Comparison of ENCODE assay signal across 1 cellular context in the genomic region with DNA sequence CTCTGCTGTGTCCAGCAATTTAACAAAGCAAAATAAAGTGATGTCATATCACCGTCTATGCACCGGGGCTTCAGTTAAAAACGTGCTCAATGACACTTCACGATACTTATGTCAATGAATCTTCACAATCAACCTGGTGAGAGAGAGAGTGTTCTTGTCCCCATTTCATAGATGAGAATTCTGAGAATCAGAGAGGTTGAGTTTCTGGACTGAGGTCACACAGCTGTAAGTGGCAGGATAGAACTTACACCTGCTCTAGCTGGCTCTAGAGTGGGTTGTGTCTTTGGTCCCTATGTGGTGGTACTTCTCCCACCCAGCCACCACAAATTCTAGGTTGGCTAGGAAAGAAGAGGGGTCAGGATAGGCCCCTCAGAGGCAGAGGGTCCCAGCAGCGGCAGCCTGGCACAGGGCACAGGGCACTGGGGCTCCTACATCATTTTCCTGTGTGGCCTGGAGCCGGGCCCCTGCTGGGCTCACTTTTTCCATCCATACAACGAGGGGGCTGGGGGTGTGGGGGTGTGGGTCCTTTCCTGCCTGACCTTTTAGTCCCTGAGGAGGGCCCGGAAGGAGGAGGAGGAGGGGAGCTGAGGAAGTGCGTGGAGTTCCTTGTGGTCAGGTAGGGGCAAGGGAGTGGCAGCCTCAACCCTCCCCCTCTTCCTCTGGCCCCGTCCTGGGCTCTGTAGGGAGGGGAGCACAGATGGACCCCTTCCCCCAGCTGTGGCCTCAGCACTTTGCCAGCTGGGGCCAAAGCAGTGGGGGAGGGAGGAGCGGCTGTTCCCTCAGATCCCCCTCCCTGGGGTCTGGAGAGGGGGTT.
TF ChIP-seq lines count a peak whose summit lies in the region.

No MANE protein-coding gene starts in this region.

TF ChIP-seq in K562, 482 proteins besides CTCF, POLR2A, EP300 and RAD21 (continued from another document):
- TF ChIP-seq, protein P1, sequence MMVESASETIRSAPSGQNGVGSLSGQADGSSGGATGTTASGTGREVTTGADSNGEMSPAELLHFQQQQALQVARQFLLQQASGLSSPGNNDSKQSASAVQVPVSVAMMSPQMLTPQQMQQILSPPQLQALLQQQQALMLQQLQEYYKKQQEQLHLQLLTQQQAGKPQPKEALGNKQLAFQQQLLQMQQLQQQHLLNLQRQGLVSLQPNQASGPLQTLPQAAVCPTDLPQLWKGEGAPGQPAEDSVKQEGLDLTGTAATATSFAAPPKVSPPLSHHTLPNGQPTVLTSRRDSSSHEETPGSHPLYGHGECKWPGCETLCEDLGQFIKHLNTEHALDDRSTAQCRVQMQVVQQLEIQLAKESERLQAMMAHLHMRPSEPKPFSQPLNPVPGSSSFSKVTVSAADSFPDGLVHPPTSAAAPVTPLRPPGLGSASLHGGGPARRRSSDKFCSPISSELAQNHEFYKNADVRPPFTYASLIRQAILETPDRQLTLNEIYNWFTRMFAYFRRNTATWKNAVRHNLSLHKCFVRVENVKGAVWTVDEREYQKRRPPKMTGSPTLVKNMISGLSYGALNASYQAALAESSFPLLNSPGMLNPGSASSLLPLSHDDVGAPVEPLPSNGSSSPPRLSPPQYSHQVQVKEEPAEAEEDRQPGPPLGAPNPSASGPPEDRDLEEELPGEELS (CRISPR knock-in tag; IDR thresholded peaks at IDR 0.05; ENCODE audit: borderline replicate concordance), result no peak
- TF ChIP-seq, protein P2, sequence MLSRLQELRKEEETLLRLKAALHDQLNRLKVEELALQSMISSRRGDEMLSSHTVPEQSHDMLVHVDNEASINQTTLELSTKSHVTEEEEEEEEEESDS (CRISPR knock-in tag; IDR thresholded peaks at IDR 0.05), result no peak
- TF ChIP-seq ATF7 (IDR thresholded peaks at IDR 0.05), result 0 out of 2 replicates have a peak, but pooled peaks have one; percentile 13
- TF ChIP-seq ZNF263 (CRISPR knock-in tag; IDR thresholded peaks at IDR 0.05; ENCODE audit: borderline replicate concordance), result peak; percentile 68
- peak in 1 of 2 experiments; percentile 21; a peak in 1 of 4 replicates for TF ChIP-seq HDAC1 (IDR thresholded peaks at IDR 0.05)
- TF ChIP-seq, protein P3, sequence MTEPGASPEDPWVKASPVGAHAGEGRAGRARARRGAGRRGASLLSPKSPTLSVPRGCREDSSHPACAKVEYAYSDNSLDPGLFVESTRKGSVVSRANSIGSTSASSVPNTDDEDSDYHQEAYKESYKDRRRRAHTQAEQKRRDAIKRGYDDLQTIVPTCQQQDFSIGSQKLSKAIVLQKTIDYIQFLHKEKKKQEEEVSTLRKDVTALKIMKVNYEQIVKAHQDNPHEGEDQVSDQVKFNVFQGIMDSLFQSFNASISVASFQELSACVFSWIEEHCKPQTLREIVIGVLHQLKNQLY (CRISPR knock-in tag; conservative IDR thresholded peaks at IDR 0.05), result no peak
- TF ChIP-seq SUPT5H (IDR thresholded peaks at IDR 0.05), result no peak
- no peak for TF ChIP-seq ZNF316 (IDR thresholded peaks at IDR 0.05)
- peak; percentile 46; the same call in 1 of the 2 replicates for TF ChIP-seq GABPA (tag; conservative IDR thresholded peaks at IDR 0.05; ENCODE audit: low read depth)
- TF ChIP-seq ZFP36 (IDR thresholded peaks at IDR 0.05; ENCODE audit: low read depth, low read length, partially characterized antibody), result peak; percentile 95
- TF ChIP-seq MAZ (CRISPR knock-in tag; conservative IDR thresholded peaks at IDR 0.05 in 1 of 2, IDR thresholded peaks at IDR 0.05 in 1 of 2), result peak in 1 of 2 experiments; percentile 59; a peak in 2 of 4 replicates
- no peak for TF ChIP-seq SMAD3 (CRISPR knock-in tag; conservative IDR thresholded peaks at IDR 0.05)
- TF ChIP-seq CXXC5 (CRISPR knock-in tag; IDR thresholded peaks at IDR 0.05), result peak; percentile 35; the same call in 1 of the 2 replicates
- no peak for TF ChIP-seq KLF1 (tag; IDR thresholded peaks at IDR 0.05)
- TF ChIP-seq, protein P4, sequence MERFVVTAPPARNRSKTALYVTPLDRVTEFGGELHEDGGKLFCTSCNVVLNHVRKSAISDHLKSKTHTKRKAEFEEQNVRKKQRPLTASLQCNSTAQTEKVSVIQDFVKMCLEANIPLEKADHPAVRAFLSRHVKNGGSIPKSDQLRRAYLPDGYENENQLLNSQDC (CRISPR knock-in tag; IDR thresholded peaks at IDR 0.05), result no peak
- no peak for TF ChIP-seq ZNF668 (CRISPR knock-in tag; IDR thresholded peaks at IDR 0.05)
- TF ChIP-seq ZNF766 (CRISPR knock-in tag; conservative IDR thresholded peaks at IDR 0.05), result no peak
- TF ChIP-seq MCM5 (IDR thresholded peaks at IDR 0.05; ENCODE audit: low read depth), result no peak
- TF ChIP-seq SMARCE1 (IDR thresholded peaks at IDR 0.05), result peak; percentile 19; the same call in 1 of the 2 replicates
- no peak for TF ChIP-seq ZNF354B (CRISPR knock-in tag; IDR thresholded peaks at IDR 0.05)
- TF ChIP-seq, protein P5, sequence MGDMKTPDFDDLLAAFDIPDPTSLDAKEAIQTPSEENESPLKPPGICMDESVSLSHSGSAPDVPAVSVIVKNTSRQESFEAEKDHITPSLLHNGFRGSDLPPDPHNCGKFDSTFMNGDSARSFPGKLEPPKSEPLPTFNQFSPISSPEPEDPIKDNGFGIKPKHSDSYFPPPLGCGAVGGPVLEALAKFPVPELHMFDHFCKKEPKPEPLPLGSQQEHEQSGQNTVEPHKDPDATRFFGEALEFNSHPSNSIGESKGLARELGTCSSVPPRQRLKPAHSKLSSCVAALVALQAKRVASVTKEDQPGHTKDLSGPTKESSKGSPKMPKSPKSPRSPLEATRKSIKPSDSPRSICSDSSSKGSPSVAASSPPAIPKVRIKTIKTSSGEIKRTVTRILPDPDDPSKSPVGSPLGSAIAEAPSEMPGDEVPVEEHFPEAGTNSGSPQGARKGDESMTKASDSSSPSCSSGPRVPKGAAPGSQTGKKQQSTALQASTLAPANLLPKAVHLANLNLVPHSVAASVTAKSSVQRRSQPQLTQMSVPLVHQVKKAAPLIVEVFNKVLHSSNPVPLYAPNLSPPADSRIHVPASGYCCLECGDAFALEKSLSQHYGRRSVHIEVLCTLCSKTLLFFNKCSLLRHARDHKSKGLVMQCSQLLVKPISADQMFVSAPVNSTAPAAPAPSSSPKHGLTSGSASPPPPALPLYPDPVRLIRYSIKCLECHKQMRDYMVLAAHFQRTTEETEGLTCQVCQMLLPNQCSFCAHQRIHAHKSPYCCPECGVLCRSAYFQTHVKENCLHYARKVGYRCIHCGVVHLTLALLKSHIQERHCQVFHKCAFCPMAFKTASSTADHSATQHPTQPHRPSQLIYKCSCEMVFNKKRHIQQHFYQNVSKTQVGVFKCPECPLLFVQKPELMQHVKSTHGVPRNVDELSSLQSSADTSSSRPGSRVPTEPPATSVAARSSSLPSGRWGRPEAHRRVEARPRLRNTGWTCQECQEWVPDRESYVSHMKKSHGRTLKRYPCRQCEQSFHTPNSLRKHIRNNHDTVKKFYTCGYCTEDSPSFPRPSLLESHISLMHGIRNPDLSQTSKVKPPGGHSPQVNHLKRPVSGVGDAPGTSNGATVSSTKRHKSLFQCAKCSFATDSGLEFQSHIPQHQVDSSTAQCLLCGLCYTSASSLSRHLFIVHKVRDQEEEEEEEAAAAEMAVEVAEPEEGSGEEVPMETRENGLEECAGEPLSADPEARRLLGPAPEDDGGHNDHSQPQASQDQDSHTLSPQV (IDR thresholded peaks at IDR 0.05), result 0 out of 2 replicates have a peak, but pooled peaks have one; percentile 5
- TF ChIP-seq, protein P6, sequence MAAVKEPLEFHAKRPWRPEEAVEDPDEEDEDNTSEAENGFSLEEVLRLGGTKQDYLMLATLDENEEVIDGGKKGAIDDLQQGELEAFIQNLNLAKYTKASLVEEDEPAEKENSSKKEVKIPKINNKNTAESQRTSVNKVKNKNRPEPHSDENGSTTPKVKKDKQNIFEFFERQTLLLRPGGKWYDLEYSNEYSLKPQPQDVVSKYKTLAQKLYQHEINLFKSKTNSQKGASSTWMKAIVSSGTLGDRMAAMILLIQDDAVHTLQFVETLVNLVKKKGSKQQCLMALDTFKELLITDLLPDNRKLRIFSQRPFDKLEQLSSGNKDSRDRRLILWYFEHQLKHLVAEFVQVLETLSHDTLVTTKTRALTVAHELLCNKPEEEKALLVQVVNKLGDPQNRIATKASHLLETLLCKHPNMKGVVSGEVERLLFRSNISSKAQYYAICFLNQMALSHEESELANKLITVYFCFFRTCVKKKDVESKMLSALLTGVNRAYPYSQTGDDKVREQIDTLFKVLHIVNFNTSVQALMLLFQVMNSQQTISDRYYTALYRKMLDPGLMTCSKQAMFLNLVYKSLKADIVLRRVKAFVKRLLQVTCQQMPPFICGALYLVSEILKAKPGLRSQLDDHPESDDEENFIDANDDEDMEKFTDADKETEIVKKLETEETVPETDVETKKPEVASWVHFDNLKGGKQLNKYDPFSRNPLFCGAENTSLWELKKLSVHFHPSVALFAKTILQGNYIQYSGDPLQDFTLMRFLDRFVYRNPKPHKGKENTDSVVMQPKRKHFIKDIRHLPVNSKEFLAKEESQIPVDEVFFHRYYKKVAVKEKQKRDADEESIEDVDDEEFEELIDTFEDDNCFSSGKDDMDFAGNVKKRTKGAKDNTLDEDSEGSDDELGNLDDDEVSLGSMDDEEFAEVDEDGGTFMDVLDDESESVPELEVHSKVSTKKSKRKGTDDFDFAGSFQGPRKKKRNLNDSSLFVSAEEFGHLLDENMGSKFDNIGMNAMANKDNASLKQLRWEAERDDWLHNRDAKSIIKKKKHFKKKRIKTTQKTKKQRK (IDR thresholded peaks at IDR 0.05; ENCODE audit: borderline replicate concordance, low read depth, low read length), result no peak
- TF ChIP-seq PTTG1 (tag; IDR thresholded peaks at IDR 0.05; ENCODE audit: low read depth), result no peak
